Comparison of ENCODE assay signal across 13 cellular contexts in genomic region chr6:47206626-47207025, GRCh38.
"Had no signal": no experiment of that assay in that cellular context is flagged by ENCODE, and none has a peak within 500 bp of the region (broad histone marks: within the 10 kb centered on the region; RNA-seq: fewer than 3 reads in every experiment).

No MANE protein-coding gene starts in this region.

- DNase-seq: activated B cell treated with CpG ODN at 0.5 μM for 24 hours; activated CD4-positive, alpha-beta T cell treated with anti-CD3 and anti-CD28 coated beads for 4 hours; activated CD8-positive, alpha-beta T cell treated with anti-CD3 and anti-CD28 coated beads for 36 hours; activated naive CD4-positive, alpha-beta T cell treated with anti-CD3 and anti-CD28 coated beads for 36 hours; activated T-cell treated with anti-CD3 and anti-CD28 coated beads, Interleukin-2, amount 50 U/mL, for 24 hours; aorta; effector memory CD4-positive, alpha-beta T cell; heart right ventricle; lower lobe of right lung; retina; stimulated activated naive B cell treated with anti-CD40 and anti-IgM and Interleukin-4, amounts not matched to agents 10 μg/mL and 1 μg/mL and 100 μg/mL, for 72 hours; SW 1271; upper lobe of right lung had no signal
